ENCODE assay signal across 2 cellular contexts in the genomic region with DNA sequence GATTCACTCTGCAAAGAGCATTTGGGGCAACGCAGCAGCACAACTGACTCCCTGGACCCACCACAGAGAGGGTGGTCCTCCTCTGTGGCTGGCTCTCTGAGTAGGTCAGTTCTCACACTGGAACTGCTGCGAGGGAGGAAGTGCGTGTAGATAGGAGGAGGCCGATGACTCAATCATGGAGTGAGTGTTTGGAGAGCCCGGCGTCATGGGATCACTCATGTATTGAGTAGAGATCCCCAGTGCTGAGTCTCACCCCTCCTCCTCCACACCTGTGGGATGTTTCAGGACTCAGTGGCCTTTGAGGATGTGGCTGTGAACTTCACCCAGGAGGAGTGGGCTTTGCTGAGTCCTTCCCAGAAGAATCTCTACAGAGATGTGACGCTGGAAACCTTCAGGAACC.
TF ChIP-seq lines count a peak whose summit lies in the region.

No MANE protein-coding gene starts in this region.

TF ChIP-seq in liver, 16 proteins besides CTCF, POLR2A, EP300 and RAD21:
- TF ChIP-seq GABPA (IDR thresholded peaks at IDR 0.05 in 1 of 2, conservative IDR thresholded peaks at IDR 0.05 in 1 of 2) (no peak), FOXA1 (IDR thresholded peaks at IDR 0.05) (no peak), YY1 (IDR thresholded peaks at IDR 0.05) (no peak), JUND (IDR thresholded peaks at IDR 0.05) (no peak), TAF1 (conservative IDR thresholded peaks at IDR 0.05) (no peak), ATF3 (IDR thresholded peaks at IDR 0.05) (no peak), HNF4A (conservative IDR thresholded peaks at IDR 0.05) (no peak), SP1 (IDR thresholded peaks at IDR 0.05) (no peak), RXRA (IDR thresholded peaks at IDR 0.05) (no peak)

TF ChIP-seq in HepG2, 621 proteins besides CTCF, POLR2A, EP300 and RAD21:
- TF ChIP-seq ARNTL (CRISPR knock-in tag; IDR thresholded peaks at IDR 0.05) (no peak), ZBTB44 (CRISPR knock-in tag; IDR thresholded peaks at IDR 0.05) (no peak), ZNF17 (CRISPR knock-in tag; IDR thresholded peaks at IDR 0.05) (no peak), GTF3A (CRISPR knock-in tag; conservative IDR thresholded peaks at IDR 0.05) (no peak), JARID2 (CRISPR knock-in tag; IDR thresholded peaks at IDR 0.05; ENCODE audit: insufficient replicate concordance) (no peak), HIC2 (CRISPR knock-in tag; IDR thresholded peaks at IDR 0.05; ENCODE audit: low read depth) (no peak)
- TF ChIP-seq, protein P1, sequence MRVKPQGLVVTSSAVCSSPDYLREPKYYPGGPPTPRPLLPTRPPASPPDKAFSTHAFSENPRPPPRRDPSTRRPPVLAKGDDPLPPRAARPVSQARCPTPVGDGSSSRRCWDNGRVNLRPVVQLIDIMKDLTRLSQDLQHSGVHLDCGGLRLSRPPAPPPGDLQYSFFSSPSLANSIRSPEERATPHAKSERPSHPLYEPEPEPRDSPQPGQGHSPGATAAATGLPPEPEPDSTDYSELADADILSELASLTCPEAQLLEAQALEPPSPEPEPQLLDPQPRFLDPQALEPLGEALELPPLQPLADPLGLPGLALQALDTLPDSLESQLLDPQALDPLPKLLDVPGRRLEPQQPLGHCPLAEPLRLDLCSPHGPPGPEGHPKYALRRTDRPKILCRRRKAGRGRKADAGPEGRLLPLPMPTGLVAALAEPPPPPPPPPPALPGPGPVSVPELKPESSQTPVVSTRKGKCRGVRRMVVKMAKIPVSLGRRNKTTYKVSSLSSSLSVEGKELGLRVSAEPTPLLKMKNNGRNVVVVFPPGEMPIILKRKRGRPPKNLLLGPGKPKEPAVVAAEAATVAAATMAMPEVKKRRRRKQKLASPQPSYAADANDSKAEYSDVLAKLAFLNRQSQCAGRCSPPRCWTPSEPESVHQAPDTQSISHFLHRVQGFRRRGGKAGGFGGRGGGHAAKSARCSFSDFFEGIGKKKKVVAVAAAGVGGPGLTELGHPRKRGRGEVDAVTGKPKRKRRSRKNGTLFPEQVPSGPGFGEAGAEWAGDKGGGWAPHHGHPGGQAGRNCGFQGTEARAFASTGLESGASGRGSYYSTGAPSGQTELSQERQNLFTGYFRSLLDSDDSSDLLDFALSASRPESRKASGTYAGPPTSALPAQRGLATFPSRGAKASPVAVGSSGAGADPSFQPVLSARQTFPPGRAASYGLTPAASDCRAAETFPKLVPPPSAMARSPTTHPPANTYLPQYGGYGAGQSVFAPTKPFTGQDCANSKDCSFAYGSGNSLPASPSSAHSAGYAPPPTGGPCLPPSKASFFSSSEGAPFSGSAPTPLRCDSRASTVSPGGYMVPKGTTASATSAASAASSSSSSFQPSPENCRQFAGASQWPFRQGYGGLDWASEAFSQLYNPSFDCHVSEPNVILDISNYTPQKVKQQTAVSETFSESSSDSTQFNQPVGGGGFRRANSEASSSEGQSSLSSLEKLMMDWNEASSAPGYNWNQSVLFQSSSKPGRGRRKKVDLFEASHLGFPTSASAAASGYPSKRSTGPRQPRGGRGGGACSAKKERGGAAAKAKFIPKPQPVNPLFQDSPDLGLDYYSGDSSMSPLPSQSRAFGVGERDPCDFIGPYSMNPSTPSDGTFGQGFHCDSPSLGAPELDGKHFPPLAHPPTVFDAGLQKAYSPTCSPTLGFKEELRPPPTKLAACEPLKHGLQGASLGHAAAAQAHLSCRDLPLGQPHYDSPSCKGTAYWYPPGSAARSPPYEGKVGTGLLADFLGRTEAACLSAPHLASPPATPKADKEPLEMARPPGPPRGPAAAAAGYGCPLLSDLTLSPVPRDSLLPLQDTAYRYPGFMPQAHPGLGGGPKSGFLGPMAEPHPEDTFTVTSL (CRISPR knock-in tag; IDR thresholded peaks at IDR 0.05; ENCODE audit: borderline replicate concordance) = no peak
- TF ChIP-seq, protein P2, sequence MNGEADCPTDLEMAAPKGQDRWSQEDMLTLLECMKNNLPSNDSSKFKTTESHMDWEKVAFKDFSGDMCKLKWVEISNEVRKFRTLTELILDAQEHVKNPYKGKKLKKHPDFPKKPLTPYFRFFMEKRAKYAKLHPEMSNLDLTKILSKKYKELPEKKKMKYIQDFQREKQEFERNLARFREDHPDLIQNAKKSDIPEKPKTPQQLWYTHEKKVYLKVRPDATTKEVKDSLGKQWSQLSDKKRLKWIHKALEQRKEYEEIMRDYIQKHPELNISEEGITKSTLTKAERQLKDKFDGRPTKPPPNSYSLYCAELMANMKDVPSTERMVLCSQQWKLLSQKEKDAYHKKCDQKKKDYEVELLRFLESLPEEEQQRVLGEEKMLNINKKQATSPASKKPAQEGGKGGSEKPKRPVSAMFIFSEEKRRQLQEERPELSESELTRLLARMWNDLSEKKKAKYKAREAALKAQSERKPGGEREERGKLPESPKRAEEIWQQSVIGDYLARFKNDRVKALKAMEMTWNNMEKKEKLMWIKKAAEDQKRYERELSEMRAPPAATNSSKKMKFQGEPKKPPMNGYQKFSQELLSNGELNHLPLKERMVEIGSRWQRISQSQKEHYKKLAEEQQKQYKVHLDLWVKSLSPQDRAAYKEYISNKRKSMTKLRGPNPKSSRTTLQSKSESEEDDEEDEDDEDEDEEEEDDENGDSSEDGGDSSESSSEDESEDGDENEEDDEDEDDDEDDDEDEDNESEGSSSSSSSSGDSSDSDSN (CRISPR knock-in tag; IDR thresholded peaks at IDR 0.05) = no peak
